ENCODE assay signal across 21 cellular contexts in genomic region chr2:10989151-10989550, GRCh38.
DNase-seq lines count a peak whose midpoint lies in the region; ATAC-seq and TF ChIP-seq lines count a peak whose summit lies in the region.
"Had no signal": no experiment of that assay in that cellular context is flagged by ENCODE, and none has a peak within 500 bp of the region (broad histone marks: within the 10 kb centered on the region; RNA-seq: fewer than 3 reads in every experiment).

No MANE protein-coding gene starts in this region.

- CTCF ChIA-PET in OCI-LY7 (lab: Charles Lee; ENCODE audit: unreplicated experiment): no interaction called here

- POLR2A ChIA-PET in naive thymus-derived CD8-positive, alpha-beta T cell (lab: Charles Lee): no interaction called here
- POLR2A ChIA-PET in OCI-LY7 (lab: Charles Lee): no interaction called here

- H3K4me1 Mint-ChIP-seq in glutamatergic neuron (ENCODE audit: low read depth, unreplicated experiment): peaks cover 19% of the 10 kb centered on the region
- H3K4me1 Mint-ChIP-seq in naive thymus-derived CD8-positive, alpha-beta T cell: no peaks in the 10 kb centered on the region
- H3K4me1 Mint-ChIP-seq: CD4-positive, CD25-positive, alpha-beta regulatory T cell; CD8-positive, alpha-beta memory T cell had no signal

- H3K4me3 ChIP-seq in left ventricle myocardium inferior: no peak overlapping the region
- no peak overlapping the region for H3K4me3 ChIP-seq in OCI-LY7 (ENCODE audit: low read depth, low read length, poor library complexity, severe bottlenecking)
- H3K4me3 ChIP-seq: GM12878 had no signal

- no peaks in the 10 kb centered on the region for H3K9me3 ChIP-seq in left ventricle myocardium inferior (replicated peaks)
- H3K9me3 ChIP-seq in OCI-LY7 (ENCODE audit: low read length): no peaks in the 10 kb centered on the region
- H3K9me3 ChIP-seq: BE2C had no signal

- peak overlapping the region; percentile 9 for H3K4me3 Mint-ChIP-seq in glutamatergic neuron (ENCODE audit: unreplicated experiment)
- H3K4me3 Mint-ChIP-seq in naive thymus-derived CD8-positive, alpha-beta T cell: no peak overlapping the region
- H3K4me3 Mint-ChIP-seq: CD4-positive, CD25-positive, alpha-beta regulatory T cell; CD8-positive, alpha-beta memory T cell had no signal

- H3K36me3 Mint-ChIP-seq in glutamatergic neuron (ENCODE audit: unreplicated experiment): peaks cover 8% of the 10 kb centered on the region
- no peaks in the 10 kb centered on the region for H3K36me3 Mint-ChIP-seq in naive thymus-derived CD8-positive, alpha-beta T cell
- H3K36me3 Mint-ChIP-seq: CD4-positive, CD25-positive, alpha-beta regulatory T cell; CD8-positive, alpha-beta memory T cell had no signal

- no peaks in the 10 kb centered on the region for H3K79me2 ChIP-seq in OCI-LY7 (ENCODE audit: insufficient read depth, low read depth, low read length)

- H3K36me3 ChIP-seq in left ventricle myocardium inferior (no peaks in the 10 kb centered on the region), OCI-LY7 (ENCODE audit: insufficient read depth, low read length) (no peaks in the 10 kb centered on the region)
- H3K36me3 ChIP-seq: BE2C had no signal

- no peaks in the 10 kb centered on the region for H3K9me2 ChIP-seq in OCI-LY7 (ENCODE audit: insufficient read depth, low read length)

- no peak overlapping the region for H2AFZ ChIP-seq in OCI-LY7 (ENCODE audit: low read length)

- H3K27me3 ChIP-seq in left ventricle myocardium inferior (ENCODE audit: low read depth): peaks cover 49% of the 10 kb centered on the region
- H3K27me3 ChIP-seq: BE2C had no signal

- intact Hi-C loops in cardiac septum (cut with DNase I): no loop called here
- intact Hi-C loops in left ventricle myocardium inferior (cut with micrococcal nuclease): no loop called here
- intact Hi-C loops in sciatic nerve (cut with DNase I): no loop called here
- intact Hi-C loops in OCI-LY7 (cut with micrococcal nuclease; ENCODE audit: unreplicated experiment): no loop called here

- H4K20me1 ChIP-seq in OCI-LY7 (ENCODE audit: insufficient read depth, low read length): no peaks in the 10 kb centered on the region

- TF ChIP-seq CTCF in left ventricle myocardium inferior (IDR thresholded peaks at IDR 0.05; ENCODE audit: borderline replicate concordance) (no peak), glutamatergic neuron (IDR thresholded peaks at IDR 0.05; ENCODE audit: partially characterized antibody, unreplicated experiment) (no peak), OCI-LY7 (conservative IDR thresholded peaks at IDR 0.05; ENCODE audit: low read length) (no peak)

- peak overlapping the region; percentile 64 for H3K27ac Mint-ChIP-seq in glutamatergic neuron (ENCODE audit: unreplicated experiment)
- no peak overlapping the region for H3K27ac Mint-ChIP-seq in naive thymus-derived CD8-positive, alpha-beta T cell

- H3K4me2 ChIP-seq in OCI-LY7 (ENCODE audit: low read length): no peak overlapping the region

- ATAC-seq in sciatic nerve (no peak), HG03378 (IDR thresholded peaks at IDR 0.05; ENCODE audit: unreplicated experiment) (no peak)
- no peak for ATAC-seq in naive thymus-derived CD8-positive, alpha-beta T cell
- ATAC-seq: GM12878, HepG2 had no signal

- peaks cover 6% of the 10 kb centered on the region for H3K4me1 ChIP-seq in left ventricle myocardium inferior
- H3K4me1 ChIP-seq in OCI-LY7 (ENCODE audit: insufficient read depth, low read length, poor library complexity, severe bottlenecking): no peaks in the 10 kb centered on the region
- H3K4me1 ChIP-seq: BE2C had no signal

- H3K27me3 Mint-ChIP-seq in glutamatergic neuron (ENCODE audit: unreplicated experiment): peaks cover 6% of the 10 kb centered on the region
- H3K27me3 Mint-ChIP-seq in naive thymus-derived CD8-positive, alpha-beta T cell: peaks cover 0 to 18% (median 3%) of the 10 kb centered on the region in 5 donors

- peaks cover 13% of the 10 kb centered on the region for H3K9me3 Mint-ChIP-seq in glutamatergic neuron (ENCODE audit: unreplicated experiment)
- no peaks in the 10 kb centered on the region for H3K9me3 Mint-ChIP-seq in naive thymus-derived CD8-positive, alpha-beta T cell
- H3K9me3 Mint-ChIP-seq: CD8-positive, alpha-beta memory T cell had no signal

- no TSS peak for BruUV-seq in OCI-LY7 (replicated peaks; lab: Mats Ljungman, UMichigan)

- DNase-seq in cardiac septum (ENCODE audit: low spot score) (peak; percentile 69), left ventricle myocardium inferior (no peak), glutamatergic neuron (no peak), sciatic nerve (ENCODE audit: low spot score) (peak; percentile 28), OCI-LY7 (ENCODE audit: low spot score) (no peak)
- no peak for DNase-seq in naive thymus-derived CD8-positive, alpha-beta T cell
- DNase-seq: ACHN; BE2C; C1 segment of cervical spinal cord; CD4-positive, CD25-positive, alpha-beta regulatory T cell; CD8-positive, alpha-beta memory T cell; COR-L47; DMS 273 treated with DMSO at 0.1 percent for 48 hours; DMS53; DND-41; EL; GOT3; H7 had no signal

- H3K27ac ChIP-seq in left ventricle myocardium inferior (replicated peaks) (no peak overlapping the region), OCI-LY7 (ENCODE audit: low read depth, low read length, poor library complexity, severe bottlenecking) (no peak overlapping the region)

Comparison
In these comparisons a context has a peak if more than half of its experiments do, and no peak if none do; other contexts are left out.
1. DNase-seq: peak in cardiac septum (single experiment) and sciatic nerve (single experiment); none in left ventricle myocardium inferior (single experiment), glutamatergic neuron (single experiment), naive thymus-derived CD8-positive, alpha-beta T cell (0 of 10) and OCI-LY7 (single experiment).